15 cellular contexts compared by ENCODE assay signal in the genomic region with DNA sequence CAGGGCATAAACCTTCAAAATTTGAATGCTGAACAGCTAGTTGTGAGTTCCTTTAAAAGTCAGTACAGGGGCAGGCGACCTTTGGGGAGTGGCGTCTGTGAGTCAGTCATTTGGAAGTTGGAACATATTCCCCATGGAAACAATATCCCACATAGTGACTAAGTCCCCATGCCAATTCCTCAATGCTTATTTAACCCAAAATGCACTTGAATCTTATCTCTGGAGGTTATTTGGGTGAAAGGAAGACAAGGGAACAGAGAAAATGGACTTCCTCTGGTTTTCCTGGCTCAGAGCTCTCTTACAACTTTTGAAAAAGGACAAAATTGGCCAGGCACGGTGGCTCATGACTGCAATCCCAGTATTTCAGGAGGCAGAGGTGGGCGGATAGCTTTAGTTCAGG.
DNase-seq lines count a peak whose midpoint lies in the region; TF ChIP-seq lines count a peak whose summit lies in the region.
"Had no signal": no experiment of that assay in that cellular context is flagged by ENCODE, and none has a peak within 500 bp of the region (broad histone marks: within the 10 kb centered on the region; RNA-seq: fewer than 3 reads in every experiment).

No MANE protein-coding gene starts in this region.

- H3K4me3 ChIP-seq in SJSA1 (no peak overlapping the region), fibroblast of pulmonary artery (replicated peaks; ENCODE audit: low read depth, low read length) (no peak overlapping the region)
- H3K4me3 ChIP-seq: skin epidermis had no signal

- peak overlapping the region; percentile 39 for H3K27ac ChIP-seq in SJSA1
- H3K27ac ChIP-seq: skin epidermis had no signal

- peak; percentile 67 for DNase-seq in ELR (ENCODE audit: low read depth)
- DNase-seq in SJSA1 (ENCODE audit: low read depth in 1 of 2, low spot score in 2 of 2) = peak; percentile 54 to 64
- DNase-seq in fibroblast of pulmonary artery (ENCODE audit: low read depth) = peak; percentile 64
- peak; percentile 44 for DNase-seq in pulmonary artery endothelial cell (ENCODE audit: low read depth, low spot score)
- no peak for DNase-seq in GM20000 (ENCODE audit: low spot score)
- DNase-seq in DMS153 treated with DMSO at 0.1 percent for 48 hours (lab: John Stamatoyannopoulos, UW; ENCODE audit: unreplicated experiment) = no peak
- DNase-seq in NCI-H446 treated with DMSO at 0.1 percent for 48 hours (lab: John Stamatoyannopoulos, UW) = no peak
- DNase-seq in stimulated activated CD4-positive, alpha-beta T cell treated with anti-CD3 and anti-CD28 coated beads, Interleukin-4, amount 100 ng/mL, for 24 hours = no peak
- DNase-seq: activated B cell treated with CpG ODN at 0.5 μM for 24 hours; activated T-cell treated with anti-CD3 and anti-CD28 coated beads, Interleukin-2, amount 50 U/mL, for 72 hours; cerebellar nuclear complex; HCEC 1CT; midbrain; SHP77 treated with DMSO at 0.1 percent for 48 hours had no signal

- H3K9me3 ChIP-seq in SJSA1 (replicated peaks) = no peaks in the 10 kb centered on the region

- peaks cover 19% of the 10 kb centered on the region for H3K4me1 ChIP-seq in SJSA1 (replicated peaks)

- TF ChIP-seq CTCF in fibroblast of pulmonary artery (IDR thresholded peaks at IDR 0.05; ENCODE audit: low read length, missing control alignments) (no peak), GM20000 (IDR thresholded peaks at IDR 0.05; ENCODE audit: extremely low read depth, missing control alignments) (no peak)

- H3K27me3 ChIP-seq in SJSA1 (replicated peaks) = no peaks in the 10 kb centered on the region

- H3K36me3 ChIP-seq in SJSA1 = no peaks in the 10 kb centered on the region

Comparison
In these comparisons a context has a peak if more than half of its experiments do, and no peak if none do; other contexts are left out.
1. DNase-seq: peak in ELR (single experiment), SJSA1 (2 of 2), fibroblast of pulmonary artery (single experiment) and pulmonary artery endothelial cell (single experiment); none in GM20000 (single experiment), DMS153 treated with DMSO at 0.1 percent for 48 hours (single experiment), NCI-H446 treated with DMSO at 0.1 percent for 48 hours (single experiment) and stimulated activated CD4-positive, alpha-beta T cell treated with anti-CD3 and anti-CD28 coated beads, Interleukin-4, amount 100 ng/mL, for 24 hours (single experiment).